ENCODE assay signal across 8 cellular contexts in the genomic region with DNA sequence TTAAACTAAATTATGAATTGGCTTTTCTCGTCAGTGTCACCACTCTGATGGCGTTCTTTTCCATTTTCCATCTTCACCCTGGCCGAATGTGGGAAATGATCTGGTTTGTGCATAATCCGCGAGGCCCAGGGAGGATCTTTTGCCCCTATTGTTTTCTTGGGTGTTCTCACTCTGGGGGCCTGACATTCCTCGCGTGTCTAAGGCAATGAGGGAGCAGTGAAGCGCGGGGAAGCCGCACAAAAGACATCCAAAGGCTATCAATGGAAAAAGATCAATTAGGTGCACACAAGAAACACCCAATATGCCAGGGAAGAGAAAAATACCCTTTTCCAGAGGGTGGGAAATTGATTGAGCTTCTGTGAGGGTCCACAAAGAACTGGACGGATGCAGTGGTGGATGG. TPM values are rescaled to one million over a fixed set of nuclear protein-coding genes. Genes with fewer than 3 reads are reported as not detected.
DNase-seq lines count a peak whose midpoint lies in the region; ATAC-seq and TF ChIP-seq lines count a peak whose summit lies in the region.

No MANE protein-coding gene starts in this region.

- H3K36me3 ChIP-seq in HUES48 (ENCODE audit: control insufficient read depth, insufficient read depth, low read length) (no peaks in the 10 kb centered on the region), mucosa of descending colon (ENCODE audit: low read depth) (no peaks in the 10 kb centered on the region)

- ATAC-seq in mucosa of descending colon (no peak), GM18858 (IDR thresholded peaks at IDR 0.05; ENCODE audit: unreplicated experiment) (no peak), HG03097 (IDR thresholded peaks at IDR 0.05; ENCODE audit: low FRiP score, unreplicated experiment) (no peak), GM19324 (IDR thresholded peaks at IDR 0.05; ENCODE audit: low FRiP score, unreplicated experiment) (no peak)

- peaks cover 5% of the 10 kb centered on the region; the same call in 1 of the 2 replicates for H3K27me3 ChIP-seq in HUES48 (ENCODE audit: control insufficient read depth, insufficient read depth, low read length)

- peak overlapping the region; percentile 60 for H3K9ac ChIP-seq in HUES48 (ENCODE audit: low read depth, low read length)

- H3K27ac ChIP-seq in 22Rv1: peak overlapping the region; percentile 63
- H3K27ac ChIP-seq in HUES48 (ENCODE audit: low read depth, low read length): peak overlapping the region; percentile 72
- H3K27ac ChIP-seq in caudate nucleus (ENCODE audit: low read depth, low read length): peak overlapping the region; percentile 77

- DNase-seq in caudate nucleus (lab: John Stamatoyannopoulos, UW) (peak in 2 of 61 donors; percentile 18 to 37), mucosa of descending colon (no peak), DMS153 treated with DMSO at 0.1 percent for 48 hours (lab: John Stamatoyannopoulos, UW; ENCODE audit: unreplicated experiment) (no peak)

- H3K4me3 ChIP-seq in HUES48 (ENCODE audit: low read depth, low read length) (peak overlapping the region; percentile 95), mucosa of descending colon (peak overlapping the region; percentile 82)

- H3K4me1 ChIP-seq in HUES48 (ENCODE audit: control insufficient read depth, insufficient read depth, low read length) (peaks cover 52% of the 10 kb centered on the region), mucosa of descending colon (ENCODE audit: low read depth) (peaks cover 8% of the 10 kb centered on the region)

- intact Hi-C loops in mucosa of descending colon (cut with DNase I, micrococcal nuclease): no loop called here

- H3K9me3 ChIP-seq in HUES48 (ENCODE audit: control insufficient read depth, insufficient read depth, low read length) (no peaks in the 10 kb centered on the region), mucosa of descending colon (no peaks in the 10 kb centered on the region)

- TF ChIP-seq CTCF in 22Rv1 (IDR thresholded peaks at IDR 0.05) (no peak), mucosa of descending colon (IDR thresholded peaks at IDR 0.05) (no peak)

RNA-seq across cellular contexts. Expression of gene C1orf21, which starts 1.0 kb away (rescaled TPM):
- total RNA-seq in mucosa of descending colon: 100 to 1,000 TPM in 1 of 3 donors, 10 to 100 TPM in 2; 70.9 to 109 (median 96.8) TPM
